ENCODE assay signal across 8 cellular contexts in the genomic region with DNA sequence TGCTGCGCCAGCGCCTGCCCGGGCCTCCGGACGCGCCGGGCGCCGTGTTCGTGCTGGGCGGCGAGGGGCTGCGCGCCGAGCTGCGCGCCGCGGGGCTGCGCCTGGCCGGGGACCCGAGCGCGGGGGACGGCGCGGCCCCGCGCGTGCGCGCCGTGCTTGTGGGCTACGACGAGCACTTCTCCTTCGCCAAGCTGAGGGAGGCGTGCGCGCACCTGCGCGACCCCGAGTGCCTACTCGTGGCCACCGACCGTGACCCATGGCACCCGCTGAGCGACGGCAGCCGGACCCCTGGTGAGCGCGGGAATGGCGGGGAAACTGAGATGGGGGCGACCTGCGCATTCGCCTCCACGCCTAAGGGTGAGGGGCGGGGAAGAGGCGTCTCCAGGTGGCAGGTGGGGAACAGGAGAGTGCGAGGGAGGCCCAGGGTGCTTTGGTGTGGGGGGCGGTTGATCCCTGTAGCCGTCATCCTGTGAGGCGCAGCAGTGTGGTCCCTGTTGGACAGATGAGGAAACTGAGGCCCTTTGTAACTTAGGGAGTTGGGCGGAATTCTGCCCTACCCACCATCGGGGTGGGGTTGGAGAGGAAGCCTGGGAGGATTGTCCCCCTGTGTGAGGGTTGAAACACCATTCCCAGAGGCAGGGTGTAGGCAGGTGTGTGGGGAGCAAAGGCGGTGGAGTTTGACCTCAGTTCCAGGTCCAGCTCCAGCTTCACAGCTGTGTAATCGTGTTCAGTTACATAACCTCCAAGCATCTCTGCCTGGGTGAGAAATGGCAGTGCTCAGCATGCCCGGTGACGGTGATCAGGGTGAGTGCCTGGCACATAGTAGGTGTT. TPM values are rescaled to one million over a fixed set of nuclear protein-coding genes. Genes with fewer than 3 reads are reported as not detected.
DNase-seq lines count a peak whose midpoint lies in the region; ATAC-seq and TF ChIP-seq lines count a peak whose summit lies in the region.

No MANE protein-coding gene starts in this region.

- DNase-seq in NCI-H345 (lab: John Stamatoyannopoulos, UW) (peak; percentile 18), NCI-H345 treated with DMSO at 0.1 percent for 48 hours (lab: John Stamatoyannopoulos, UW; ENCODE audit: unreplicated experiment) (no peak), SJCRH30 (no peak), endothelial cell (ENCODE audit: low spot score) (no peak), DMS153 (lab: John Stamatoyannopoulos, UW) (no peak), mesenteric fat pad (ENCODE audit: low spot score) (no peak)

- H3K27me3 ChIP-seq in SJCRH30 (no peaks in the 10 kb centered on the region), neuron (ENCODE audit: insufficient read depth, low read length) (no peaks in the 10 kb centered on the region)

- peaks cover 11% of the 10 kb centered on the region for H3K27me3 Mint-ChIP-seq in endothelial cell (ENCODE audit: unreplicated experiment)

- H3K4me1 Mint-ChIP-seq in endothelial cell (ENCODE audit: unreplicated experiment), result peaks cover 14% of the 10 kb centered on the region

- H3K4me1 ChIP-seq in SJCRH30, result peaks cover 28% of the 10 kb centered on the region
- peaks cover 33% of the 10 kb centered on the region for H3K4me1 ChIP-seq in neuron (ENCODE audit: insufficient read depth, low read length)

- H3K36me3 ChIP-seq in SJCRH30, result no peaks in the 10 kb centered on the region
- H3K36me3 ChIP-seq in neuron (ENCODE audit: insufficient read depth, low read length), result no peaks in the 10 kb centered on the region

- no peak overlapping the region for H2AFZ ChIP-seq in neuron (ENCODE audit: low read depth, low read length)

- ATAC-seq in HG02571 (IDR thresholded peaks at IDR 0.05; ENCODE audit: unreplicated experiment), result peak; percentile 8

- H3K4me3 Mint-ChIP-seq in endothelial cell (ENCODE audit: unreplicated experiment), result peak overlapping the region; percentile 90

- peak overlapping the region; percentile 68 for H3K4me3 ChIP-seq in SJCRH30
- H3K4me3 ChIP-seq in neuron (ENCODE audit: low read length), result peak overlapping the region; percentile 73

- H3K27ac ChIP-seq in SJCRH30, result peak overlapping the region; percentile 6; the same call in 1 of the 2 replicates

- H3K36me3 Mint-ChIP-seq in endothelial cell (ENCODE audit: low read depth, unreplicated experiment), result no peaks in the 10 kb centered on the region

- no peak for TF ChIP-seq CTCF in endothelial cell (IDR thresholded peaks at IDR 0.05; ENCODE audit: unreplicated experiment)

- no peaks in the 10 kb centered on the region for H3K9me3 Mint-ChIP-seq in endothelial cell (ENCODE audit: unreplicated experiment)

- H3K9me3 ChIP-seq in SJCRH30 (replicated peaks) (no peaks in the 10 kb centered on the region), neuron (ENCODE audit: low read length) (no peaks in the 10 kb centered on the region)

- no peak overlapping the region for H3K27ac Mint-ChIP-seq in endothelial cell (ENCODE audit: unreplicated experiment)

RNA-seq across cellular contexts. Expression of a gene that starts 0.8 kb away (rescaled TPM):
- total RNA-seq in SJCRH30 (2014; rRNA removed; shearing (Covaris generic)), result 43.3 and 48.3 TPM in 2 replicates
- total RNA-seq in endothelial cell (ENCODE audit: unreplicated experiment) (13.4 TPM), mesenteric fat pad (8.5 TPM)

RNA-seq across cellular contexts. Expression of a gene that starts 16.2 kb away (rescaled TPM):
- 671 and 890 TPM in 2 replicates for total RNA-seq in SJCRH30 (2014; rRNA removed; shearing (Covaris generic))
- total RNA-seq in endothelial cell (ENCODE audit: unreplicated experiment), result 18.6 TPM
- 1,964 TPM for total RNA-seq in mesenteric fat pad

RNA-seq across cellular contexts. Expression of a gene that starts 19.8 kb away (rescaled TPM):
- total RNA-seq in SJCRH30 (2014; rRNA removed; shearing (Covaris generic)), result 6.1 and 6.3 TPM in 2 replicates
- total RNA-seq in endothelial cell (ENCODE audit: unreplicated experiment) (11.6 TPM), mesenteric fat pad (15.0 TPM)

RNA-seq across cellular contexts. Expression of a gene that starts 26.9 kb away (rescaled TPM):
- total RNA-seq in SJCRH30 (2014; rRNA removed; shearing (Covaris generic)), result 26.2 and 28.3 TPM in 2 replicates
- 15.7 TPM for total RNA-seq in endothelial cell (ENCODE audit: unreplicated experiment)
- total RNA-seq in mesenteric fat pad, result 17.3 TPM

RNA-seq across cellular contexts. Expression of a gene that starts 37.6 kb away (rescaled TPM):
- total RNA-seq in SJCRH30 (2014; rRNA removed; shearing (Covaris generic)), result 16.8 and 17.0 TPM in 2 replicates
- total RNA-seq in endothelial cell (ENCODE audit: unreplicated experiment) (110 TPM), mesenteric fat pad (91.7 TPM)

Comparison
In these comparisons a context has a peak if more than half of its experiments do, and no peak if none do; other contexts are left out.
1. RNA of a gene that starts 16.2 kb away (total RNA-seq): 1,964 TPM in mesenteric fat pad (single experiment) and 671 to 890 TPM in SJCRH30; 18.6 TPM in endothelial cell (single experiment); every median in the first group is over 10 times any median in the second.